Comparison of ENCODE assay signal across 24 cellular contexts in the genomic region with DNA sequence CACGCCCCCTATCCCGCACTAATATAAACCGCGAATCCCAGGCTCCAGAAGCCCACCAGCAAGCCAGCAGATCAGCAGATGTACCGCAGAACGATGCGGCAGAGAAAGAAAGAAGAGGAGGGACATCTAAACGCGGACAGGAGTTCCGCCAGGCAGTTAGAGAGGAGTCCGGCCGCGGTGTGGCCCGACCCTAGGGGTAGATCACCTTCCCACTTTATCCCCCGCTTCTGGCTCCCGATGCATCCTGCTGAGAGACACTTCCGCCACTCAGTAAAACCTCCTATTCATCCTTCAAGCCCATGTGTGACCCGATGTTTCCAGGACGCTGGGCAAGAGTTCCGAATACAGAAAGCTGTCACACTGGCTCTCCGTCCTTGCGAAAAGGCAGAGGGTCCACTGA.
"Had no signal": no experiment of that assay in that cellular context is flagged by ENCODE, and none has a peak within 500 bp of the region (broad histone marks: within the 10 kb centered on the region; RNA-seq: fewer than 3 reads in every experiment).

No MANE protein-coding gene starts in this region.

- H3K4me1 ChIP-seq: body of pancreas, colonic mucosa, heart left ventricle had no signal

- H3K9me3 ChIP-seq: body of pancreas, colonic mucosa had no signal

- FAIRE-seq: frontal cortex had no signal

- H3K27ac ChIP-seq: body of pancreas, colonic mucosa, heart left ventricle had no signal

- H3K4me1 Mint-ChIP-seq: activated T-helper 17 cell treated with anti-CD3 and anti-CD28 coated beads, Interleukin-2, amount 50 U/mL, for 72 hours had no signal

- H3K9me3 Mint-ChIP-seq: activated CD8-positive, alpha-beta T cell treated with anti-CD3 and anti-CD28 coated beads for 36 hours had no signal

- H3K27ac Mint-ChIP-seq: activated CD8-positive, alpha-beta T cell treated with anti-CD3 and anti-CD28 coated beads for 36 hours; activated naive CD8-positive, alpha-beta T cell; activated T-helper 17 cell treated with anti-CD3 and anti-CD28 coated beads, Interleukin-2, amount 50 U/mL, for 72 hours had no signal

- H3K27me3 Mint-ChIP-seq: activated CD8-positive, alpha-beta T cell treated with anti-CD3 and anti-CD28 coated beads for 36 hours; activated naive CD8-positive, alpha-beta T cell; activated T-helper 17 cell treated with anti-CD3 and anti-CD28 coated beads, Interleukin-2, amount 50 U/mL, for 72 hours had no signal

- H3K4me3 ChIP-seq: body of pancreas, colonic mucosa, heart left ventricle had no signal

- H3K4me3 Mint-ChIP-seq: activated CD8-positive, alpha-beta T cell treated with anti-CD3 and anti-CD28 coated beads for 36 hours; activated naive CD8-positive, alpha-beta T cell; activated T-cell treated with anti-CD3 and anti-CD28 coated beads, Interleukin-2, amount 50 U/mL, for 4 hours; activated T-helper 17 cell treated with anti-CD3 and anti-CD28 coated beads, Interleukin-2, amount 50 U/mL, for 72 hours had no signal

- H3K36me3 ChIP-seq: colonic mucosa, heart left ventricle had no signal

- DNase-seq: activated CD4-positive, alpha-beta T cell treated with anti-CD3 and anti-CD28 coated beads for 1 hour; activated CD4-positive, alpha-beta T cell treated with anti-CD3 and anti-CD28 coated beads for 48 hours; activated CD4-positive, alpha-beta T cell treated with anti-CD3 and anti-CD28 coated beads, Interleukin-2, amount 50 U/mL, for 1 hour; activated CD4-positive, alpha-beta T cell treated with anti-CD3 and anti-CD28 coated beads, Interleukin-2, amount 50 U/mL, for 48 hours; activated CD8-positive, alpha-beta memory T cell treated with anti-CD3 and anti-CD28 coated beads for 24 hours; activated CD8-positive, alpha-beta T cell treated with anti-CD3 and anti-CD28 coated beads for 36 hours; activated effector memory CD4-positive, alpha-beta T cell treated with Interleukin-2 at 50 U/mL for 16 hours; activated gamma-delta T cell treated with Interleukin-2 at 50 U/mL for 16 hours; activated naive CD4-positive, alpha-beta T cell treated with anti-CD3 and anti-CD28 coated beads, Interleukin-2, amount 50 U/mL, for 16 hours; activated naive CD4-positive, alpha-beta T cell treated with Interleukin-2 at 50 U/mL for 16 hours; activated T-cell treated with anti-CD3 and anti-CD28 coated beads, Interleukin-2, amount 50 U/mL, for 4 hours; amygdala; body of pancreas; caudate nucleus; colonic mucosa; effector CD8-positive, alpha-beta T cell; foreskin fibroblast; SW 1271; T-helper 1 cell; T-helper 2 cell had no signal
